In genomic region chr12:102722147-102722546, GRCh38 we compare ENCODE assay signal across 30 cellular contexts.
"Had no signal": no experiment of that assay in that cellular context is flagged by ENCODE, and none has a peak within 500 bp of the region (broad histone marks: within the 10 kb centered on the region; RNA-seq: fewer than 3 reads in every experiment).

No MANE protein-coding gene starts in this region.

- H3K27me3 Mint-ChIP-seq: activated naive CD4-positive, alpha-beta T cell treated with anti-CD3 and anti-CD28 coated beads, Interleukin-2, amount 10 ng/mL, durations not matched to agents 7 days and 5 days; brain; memory B cell; naive thymus-derived CD4-positive, alpha-beta T cell; progenitor cell of endocrine pancreas; stimulated activated naive CD8-positive, alpha-beta T cell treated with anti-CD3 and anti-CD28 coated beads, Interleukin-15, Interleukin-2, amounts not matched to agents 100 ng/mL and 50 ng/mL, for 24 hours had no signal

- H3K4me1 Mint-ChIP-seq: activated naive CD4-positive, alpha-beta T cell treated with anti-CD3 and anti-CD28 coated beads, Interleukin-2, amount 10 ng/mL, durations not matched to agents 7 days and 5 days; activated naive CD8-positive, alpha-beta T cell treated with anti-CD3 and anti-CD28 coated beads, Interleukin-2, amount 10 ng/mL, durations not matched to agents 7 days and 5 days; brain; immature natural killer cell; memory B cell; naive thymus-derived CD4-positive, alpha-beta T cell; stimulated activated effector memory CD8-positive, alpha-beta T cell treated with anti-CD3 and anti-CD28 coated beads, Interleukin-12 subunit alpha, Interleukin-12 subunit beta, amount 100 ng/mL, for 72 hours had no signal

- H3K4me3 Mint-ChIP-seq: activated naive CD4-positive, alpha-beta T cell treated with anti-CD3 and anti-CD28 coated beads, Interleukin-2, amount 10 ng/mL, durations not matched to agents 7 days and 5 days; activated naive CD8-positive, alpha-beta T cell treated with anti-CD3 and anti-CD28 coated beads, Interleukin-2, amount 10 ng/mL, durations not matched to agents 7 days and 5 days; activated T-helper 1 cell treated with anti-CD3 and anti-CD28 coated beads, Interleukin-12 subunit alpha, Interleukin-12 subunit beta, Interleukin-2, Interleukin-4 antibody, amounts not matched to agents 30 ng/mL and 10 ng/mL and 1 ng/mL, durations not matched to agents 14 hours and 24 hours and 36 hours; brain; immature natural killer cell; memory B cell; naive thymus-derived CD4-positive, alpha-beta T cell; stimulated activated effector memory CD8-positive, alpha-beta T cell treated with anti-CD3 and anti-CD28 coated beads, Interleukin-12 subunit alpha, Interleukin-12 subunit beta, amount 100 ng/mL, for 72 hours; stimulated activated naive CD8-positive, alpha-beta T cell treated with anti-CD3 and anti-CD28 coated beads, Interleukin-15, Interleukin-2, amounts not matched to agents 100 ng/mL and 50 ng/mL, for 24 hours had no signal

- DNase-seq: activated CD4-positive, alpha-beta T cell treated with anti-CD3 and anti-CD28 coated beads for 4 hours; activated CD4-positive, alpha-beta T cell treated with anti-CD3 and anti-CD28 coated beads, Interleukin-2, amount 50 U/mL, for 48 hours; activated CD8-positive, alpha-beta memory T cell treated with anti-CD3 and anti-CD28 coated beads, Interleukin-2, amount 50 U/mL, for 4 hours; activated gamma-delta T cell; activated naive CD4-positive, alpha-beta T cell treated with anti-CD3 and anti-CD28 coated beads, Interleukin-2, amount 10 ng/mL, durations not matched to agents 7 days and 5 days; activated naive CD8-positive, alpha-beta T cell treated with anti-CD3 and anti-CD28 coated beads, Interleukin-2, amount 10 ng/mL, durations not matched to agents 7 days and 5 days; activated T-cell treated with anti-CD3 and anti-CD28 coated beads, Interleukin-2, amount 50 U/mL, for 1 hour; cerebellar nuclear complex; colonic mucosa; dorsolateral prefrontal cortex; effector memory CD4-positive, alpha-beta T cell; erythroblast; gastrocnemius medialis; glutamatergic neuron; immature natural killer cell; kidney; left colon; midbrain; naive thymus-derived CD4-positive, alpha-beta T cell; ovary; stimulated activated CD4-positive, alpha-beta T cell treated with anti-CD3 and anti-CD28 coated beads, Interleukin-12 subunit alpha, Interleukin-12 subunit beta, amount 100 ng/mL, for 4 hours; stimulated activated CD4-positive, alpha-beta T cell treated with anti-CD3 and anti-CD28 coated beads, Interleukin-4, amount 100 ng/mL, for 1 hour; trophoblast cell had no signal

- H3K9me3 Mint-ChIP-seq: activated naive CD4-positive, alpha-beta T cell treated with anti-CD3 and anti-CD28 coated beads, Interleukin-2, amount 10 ng/mL, durations not matched to agents 7 days and 5 days; activated naive CD8-positive, alpha-beta T cell treated with anti-CD3 and anti-CD28 coated beads, Interleukin-2, amount 10 ng/mL, durations not matched to agents 7 days and 5 days; activated T-helper 1 cell treated with anti-CD3 and anti-CD28 coated beads, Interleukin-12 subunit alpha, Interleukin-12 subunit beta, Interleukin-2, Interleukin-4 antibody, amounts not matched to agents 30 ng/mL and 10 ng/mL and 1 ng/mL, durations not matched to agents 14 hours and 24 hours and 36 hours; brain; memory B cell; stimulated activated effector memory CD8-positive, alpha-beta T cell treated with anti-CD3 and anti-CD28 coated beads, Interleukin-12 subunit alpha, Interleukin-12 subunit beta, amount 100 ng/mL, for 72 hours; stimulated activated naive CD8-positive, alpha-beta T cell treated with anti-CD3 and anti-CD28 coated beads, Interleukin-15, Interleukin-2, amounts not matched to agents 100 ng/mL and 50 ng/mL, for 24 hours had no signal

- H3K27ac Mint-ChIP-seq: activated naive CD4-positive, alpha-beta T cell treated with anti-CD3 and anti-CD28 coated beads, Interleukin-2, amount 10 ng/mL, durations not matched to agents 7 days and 5 days; activated naive CD8-positive, alpha-beta T cell treated with anti-CD3 and anti-CD28 coated beads, Interleukin-2, amount 10 ng/mL, durations not matched to agents 7 days and 5 days; activated T-helper 1 cell treated with anti-CD3 and anti-CD28 coated beads, Interleukin-12 subunit alpha, Interleukin-12 subunit beta, Interleukin-2, Interleukin-4 antibody, amounts not matched to agents 30 ng/mL and 10 ng/mL and 1 ng/mL, durations not matched to agents 14 hours and 24 hours and 36 hours; brain; immature natural killer cell; memory B cell; naive thymus-derived CD4-positive, alpha-beta T cell; progenitor cell of endocrine pancreas; stimulated activated effector memory CD8-positive, alpha-beta T cell treated with anti-CD3 and anti-CD28 coated beads, Interleukin-12 subunit alpha, Interleukin-12 subunit beta, amount 100 ng/mL, for 72 hours; stimulated activated naive CD8-positive, alpha-beta T cell treated with anti-CD3 and anti-CD28 coated beads, Interleukin-15, Interleukin-2, amounts not matched to agents 100 ng/mL and 50 ng/mL, for 24 hours had no signal

- H3K36me3 Mint-ChIP-seq: activated naive CD4-positive, alpha-beta T cell treated with anti-CD3 and anti-CD28 coated beads, Interleukin-2, amount 10 ng/mL, durations not matched to agents 7 days and 5 days; activated naive CD8-positive, alpha-beta T cell treated with anti-CD3 and anti-CD28 coated beads, Interleukin-2, amount 10 ng/mL, durations not matched to agents 7 days and 5 days; brain; immature natural killer cell; memory B cell; naive thymus-derived CD4-positive, alpha-beta T cell had no signal

- ATAC-seq: gastrocnemius medialis; left colon; naive thymus-derived CD4-positive, alpha-beta T cell; sciatic nerve; stimulated activated effector memory CD8-positive, alpha-beta T cell treated with anti-CD3 and anti-CD28 coated beads, Interleukin-12 subunit alpha, Interleukin-12 subunit beta, amount 100 ng/mL, for 72 hours had no signal
